In genomic region chr17:31417051-31417792, GRCh38 we compare ENCODE assay signal across 17 cellular contexts. TPM values are rescaled to one million over a fixed set of nuclear protein-coding genes. Genes with fewer than 3 reads are reported as not detected.
A peak's percentile ranks its signal among the peaks of the same experiment; 100 is the strongest.
DNase-seq lines count a peak whose midpoint lies in the region; FAIRE-seq and TF ChIP-seq lines count a peak whose summit lies in the region.
"Had no signal": no experiment of that assay in that cellular context is flagged by ENCODE, and none has a peak within 500 bp of the region (broad histone marks: within the 10 kb centered on the region; RNA-seq: fewer than 3 reads in every experiment).

No MANE protein-coding gene starts in this region.

- peaks cover 2% of the 10 kb centered on the region for H3K9me3 Mint-ChIP-seq in chondrocyte (ENCODE audit: low read depth)

- no peak overlapping the region for H3K4me3 Mint-ChIP-seq in chondrocyte (ENCODE audit: unreplicated experiment)

- H3K36me3 Mint-ChIP-seq in chondrocyte (ENCODE audit: low read depth) = no peaks in the 10 kb centered on the region

- no peak for FAIRE-seq in HTR-8/SVneo (lab: Jason Lieb, UNC)

- no peak for TF ChIP-seq CTCF in chondrocyte (IDR thresholded peaks at IDR 0.05)

- peak; percentile 59 for DNase-seq in chondrocyte (ENCODE audit: low spot score)
- DNase-seq in HTR-8/SVneo (ENCODE audit: insufficient read length, low spot score) = no peak
- no peak for DNase-seq in AG08395 (ENCODE audit: low spot score)
- DNase-seq in NCI-H82 treated with DMSO at 0.1 percent for 48 hours (lab: John Stamatoyannopoulos, UW; ENCODE audit: unreplicated experiment) = no peak
- DNase-seq: DMS 273 treated with DMSO at 0.1 percent for 48 hours, DND-41, MV-4-11, NCI-H1694 treated with DMSO at 0.1 percent for 48 hours, NCI-H774, PC-3, RPMI8226, SIG-M5 had no signal

- no peaks in the 10 kb centered on the region for H3K36me3 ChIP-seq in HUES64 (ENCODE audit: insufficient read depth, low read length)

- H3K27me3 ChIP-seq in HUES64 (ENCODE audit: insufficient read depth, low read length) (no peaks in the 10 kb centered on the region), layer of hippocampus (ENCODE audit: control insufficient read depth, insufficient read depth, low read length) (no peaks in the 10 kb centered on the region)

- peaks cover 16% of the 10 kb centered on the region for H3K27me3 Mint-ChIP-seq in chondrocyte (ENCODE audit: low read depth)

- peaks cover 10% of the 10 kb centered on the region for H3K4me1 Mint-ChIP-seq in chondrocyte (ENCODE audit: low read depth)

- H3K9ac ChIP-seq in HUES64 (ENCODE audit: low read depth, low read length) = 0 out of 2 replicates have a peak overlapping the region, but pooled peaks have one; percentile 19
- H3K9ac ChIP-seq: KMS-11 had no signal

- 80% methylated on average over 10 of the region's 10 CpGs for WGBS in HUES64

- H3K27ac Mint-ChIP-seq in chondrocyte (ENCODE audit: unreplicated experiment) = no peak overlapping the region

- peaks cover 17% of the 10 kb centered on the region for H3K4me1 ChIP-seq in HUES64 (ENCODE audit: insufficient read depth, low read length)

- H3K27ac ChIP-seq in HUES64 (ENCODE audit: low read depth, low read length) (no peak overlapping the region), layer of hippocampus (ENCODE audit: low read depth, low read length) (peak overlapping the region; percentile 99), temporal lobe (ENCODE audit: low read depth, low read length) (peak overlapping the region; percentile 99)
- H3K27ac ChIP-seq: C4-2B, KMS-11 had no signal

- no peak overlapping the region for H3K4me3 ChIP-seq in HUES64 (ENCODE audit: low read length)

- no peaks in the 10 kb centered on the region for H3K9me3 ChIP-seq in HUES64 (ENCODE audit: insufficient read depth, low read depth, low read length)

RNA-seq across cellular contexts. Expression of gene RAB11FIP4, which starts 25.7 kb away (rescaled TPM):
- polyA plus RNA-seq in HUES64 (2013, experiment 1 of 2) = 20.9 TPM
- polyA plus RNA-seq in HUES64 (2013, experiment 2 of 2) = 21.5 TPM
- total RNA-seq in chondrocyte (0.30 to 0.94 TPM (median 0.59 TPM) in 3 replicates), temporal lobe (56.5 TPM)

Comparison
In these comparisons a context has a peak if more than half of its experiments do, and no peak if none do; other contexts are left out.
1. RNA of gene RAB11FIP4, which starts 25.7 kb away (total RNA-seq): 56.5 TPM in temporal lobe (single experiment); 0.30 to 0.94 TPM in chondrocyte; every median in the first group is over 10 times any median in the second.